Comparison of ENCODE assay signal across 20 cellular contexts in genomic region chr22:20650294-20651207, GRCh38.
DNase-seq lines count a peak whose midpoint lies in the region; ATAC-seq and TF ChIP-seq lines count a peak whose summit lies in the region.
"Had no signal": no experiment of that assay in that cellular context is flagged by ENCODE, and none has a peak within 500 bp of the region (broad histone marks: within the 10 kb centered on the region; RNA-seq: fewer than 3 reads in every experiment).

No MANE protein-coding gene starts in this region.

- WGBS in H9 (ENCODE audit: extremely low coverage, insufficient read length, low lambda C conversion rate) = no CpG with 5 or more reads among the region's 13 CpGs
- WGBS in esophagus muscularis mucosa = 74% methylated on average over 13 of the region's 13 CpGs
- WGBS in neuronal stem cell (ENCODE audit: extremely low coverage in 2 of 2, insufficient read length in 2 of 2, insufficient replicate concordance in 1 of 2), 2 donors = no CpG with 5 or more reads among the region's 13 CpGs
- 84% methylated on average over 13 of the region's 13 CpGs for WGBS in mesenchymal stem cell
- 82 to 85% methylated on average over 13 of the region's 13 CpGs for WGBS in sigmoid colon, 2 donors

- DNase-seq in AG20443 (ENCODE audit: low spot score) (peak; percentile 5), H9 (peak; percentile 14), esophagus muscularis mucosa (ENCODE audit: extremely low spot score) (peak; percentile 86), neuronal stem cell (ENCODE audit: low spot score) (no peak), mesenchymal stem cell (no peak), sigmoid colon (no peak)
- DNase-seq: BE2C; Calu3; CD4-positive, alpha-beta memory T cell; DMS79; GOT3; KG1; NCI-H1436; NCI-H2029 treated with DMSO at 0.1 percent for 48 hours; NCI-H2171 treated with DMSO at 0.1 percent for 48 hours; NCI-H446 treated with DMSO at 0.1 percent for 48 hours; OCI-M1; SHP77 treated with DMSO at 0.1 percent for 48 hours had no signal

- intact Hi-C loops in esophagus muscularis mucosa (cut with DNase I) = no loop called here
- intact Hi-C loops in sigmoid colon (cut with DNase I) = no loop called here

- no peak overlapping the region for H2BK5ac ChIP-seq in H9 (ENCODE audit: insufficient read length, low read length)
- no peak overlapping the region for H2BK5ac ChIP-seq in neuronal stem cell (ENCODE audit: low read length)
- H2BK5ac ChIP-seq in mesenchymal stem cell (ENCODE audit: low read depth, low read length, poor library complexity, severe bottlenecking) = no peak overlapping the region

- 0 out of 4 replicates have a peak, but pooled peaks cover 2 to 5% of the 10 kb centered on the region in 2 experiments for H3K4me1 Mint-ChIP-seq in H9
- H3K4me1 Mint-ChIP-seq: CD4-positive, alpha-beta memory T cell had no signal

- no peak overlapping the region for H3K27ac Mint-ChIP-seq in H9

- TF ChIP-seq EP300 in esophagus muscularis mucosa (IDR thresholded peaks at IDR 0.05) (no peak), sigmoid colon (IDR thresholded peaks at IDR 0.05) (no peak)

- H3K9me3 Mint-ChIP-seq in H9 = peaks cover 0 to 3% of the 10 kb centered on the region in 2 experiments; a peak in 1 of 5 replicates

- no peaks in the 10 kb centered on the region for H4K20me1 ChIP-seq in H9 (ENCODE audit: control insufficient read depth, insufficient read depth, insufficient read length)

- H3K14ac ChIP-seq in H9 (ENCODE audit: insufficient read depth, low read length) (no peak overlapping the region), neuronal stem cell (ENCODE audit: low read length) (no peak overlapping the region), mesenchymal stem cell (ENCODE audit: low read length in 2 of 2) (no peak overlapping the region)

- H3K9ac ChIP-seq in H9 (ENCODE audit: extremely low read depth, insufficient read length, low read length) = no peak overlapping the region
- no peak overlapping the region for H3K9ac ChIP-seq in neuronal stem cell (ENCODE audit: low read depth, low read length, poor library complexity)
- no peak overlapping the region for H3K9ac ChIP-seq in mesenchymal stem cell (ENCODE audit: low read length)

- no peak overlapping the region for H3K4me3 Mint-ChIP-seq in H9
- H3K4me3 Mint-ChIP-seq: CD4-positive, alpha-beta memory T cell had no signal

- H2AK5ac ChIP-seq in H9 (ENCODE audit: insufficient read length, low read length) = no peak overlapping the region
- peak overlapping the region; percentile 71 for H2AK5ac ChIP-seq in neuronal stem cell (ENCODE audit: low read depth, low read length)
- H2AK5ac ChIP-seq in mesenchymal stem cell (ENCODE audit: low read length, severe bottlenecking) = no peak overlapping the region

- no peaks in the 10 kb centered on the region for H3K36me3 Mint-ChIP-seq in H9 (ENCODE audit: insufficient read depth in 1 of 3, low read depth in 3 of 3)
- H3K36me3 Mint-ChIP-seq: CD4-positive, alpha-beta memory T cell had no signal

- no peak overlapping the region for H4K8ac ChIP-seq in H9 (replicated peaks; ENCODE audit: insufficient read length, low read depth, low read length)
- H4K8ac ChIP-seq in neuronal stem cell (ENCODE audit: low read depth, low read length) = no peak overlapping the region
- no peak overlapping the region for H4K8ac ChIP-seq in mesenchymal stem cell (ENCODE audit: low read length)

- H3K4me1 ChIP-seq in H9 (ENCODE audit: insufficient read depth, low read length) (no peaks in the 10 kb centered on the region), esophagus muscularis mucosa (no peaks in the 10 kb centered on the region), neuronal stem cell (ENCODE audit: control insufficient read depth in 2 of 2, insufficient read depth in 1 of 2, low read depth in 1 of 2, low read length in 2 of 2) (peaks cover 2 to 4% of the 10 kb centered on the region in 2 donors), mesenchymal stem cell (ENCODE audit: control insufficient read depth, insufficient read depth, low read depth, low read length) (no peaks in the 10 kb centered on the region), sigmoid colon (no peaks in the 10 kb centered on the region)
- H3K4me1 ChIP-seq: BE2C had no signal

- no peaks in the 10 kb centered on the region for H3K79me1 ChIP-seq in H9 (ENCODE audit: insufficient read depth, low read depth, low read length, poor library complexity, severe bottlenecking)
- no peaks in the 10 kb centered on the region for H3K79me1 ChIP-seq in neuronal stem cell (ENCODE audit: low read depth, low read length)
- no peaks in the 10 kb centered on the region for H3K79me1 ChIP-seq in mesenchymal stem cell (replicated peaks; ENCODE audit: low read length, poor library complexity, severe bottlenecking)

- H3K4me3 ChIP-seq in esophagus muscularis mucosa = no peak overlapping the region
- H3K4me3 ChIP-seq in neuronal stem cell (ENCODE audit: low read length in 2 of 2) = no peak overlapping the region
- no peak overlapping the region for H3K4me3 ChIP-seq in mesenchymal stem cell (ENCODE audit: insufficient read depth in 1 of 2, low read depth in 1 of 2, low read length in 2 of 2)
- no peak overlapping the region for H3K4me3 ChIP-seq in sigmoid colon

- no peaks in the 10 kb centered on the region for H3K79me2 ChIP-seq in H9 (ENCODE audit: insufficient read depth, low read length)

- H3K4me2 ChIP-seq in H9 (ENCODE audit: insufficient read depth, insufficient read length, low read length) = no peak overlapping the region
- no peak overlapping the region for H3K4me2 ChIP-seq in neuronal stem cell (ENCODE audit: insufficient read depth, low read length, poor library complexity, severe bottlenecking)
- H3K4me2 ChIP-seq in mesenchymal stem cell (ENCODE audit: low read length, poor library complexity, severe bottlenecking) = no peak overlapping the region

- H3K23ac ChIP-seq in H9 (ENCODE audit: insufficient read length, low read depth, low read length) (no peak overlapping the region), neuronal stem cell (ENCODE audit: low read depth, low read length, poor library complexity) (peak overlapping the region; percentile 32), mesenchymal stem cell (ENCODE audit: low read length in 2 of 2) (no peak overlapping the region)

- no peak overlapping the region for H2BK12ac ChIP-seq in H9 (ENCODE audit: insufficient read length, low read depth, low read length)
- H2BK12ac ChIP-seq in neuronal stem cell (ENCODE audit: low read length) = no peak overlapping the region
- no peak overlapping the region for H2BK12ac ChIP-seq in mesenchymal stem cell (ENCODE audit: low read length in 2 of 2)

- no peak overlapping the region for H3K4ac ChIP-seq in H9 (ENCODE audit: low read depth, low read length)
- H3K4ac ChIP-seq in neuronal stem cell (ENCODE audit: low read length) = no peak overlapping the region
- no peak overlapping the region for H3K4ac ChIP-seq in mesenchymal stem cell (ENCODE audit: low read depth in 1 of 2, low read length in 2 of 2)

- H3K36me3 ChIP-seq in esophagus muscularis mucosa (no peaks in the 10 kb centered on the region), neuronal stem cell (replicated peaks in 1 of 2; ENCODE audit: control insufficient read depth in 2 of 2, insufficient read depth in 2 of 2, low read length in 2 of 2) (no peaks in the 10 kb centered on the region), mesenchymal stem cell (ENCODE audit: control insufficient read depth in 1 of 2, insufficient read depth in 2 of 2, low read depth in 1 of 2, low read length in 2 of 2) (no peaks in the 10 kb centered on the region), sigmoid colon (no peaks in the 10 kb centered on the region)
- H3K36me3 ChIP-seq: BE2C had no signal

- H3K9me3 ChIP-seq in H9 (ENCODE audit: control insufficient read depth, low read depth, low read length) = no peaks in the 10 kb centered on the region
- no peaks in the 10 kb centered on the region for H3K9me3 ChIP-seq in esophagus muscularis mucosa
- H3K9me3 ChIP-seq in neuronal stem cell (replicated peaks in 1 of 2; ENCODE audit: control insufficient read depth in 2 of 2, insufficient read depth in 1 of 2, low read depth in 1 of 2, low read length in 2 of 2) = peaks cover 0 to 5% of the 10 kb centered on the region in 2 donors
- no peaks in the 10 kb centered on the region for H3K9me3 ChIP-seq in mesenchymal stem cell (ENCODE audit: control insufficient read depth, low read length)
- no peaks in the 10 kb centered on the region for H3K9me3 ChIP-seq in sigmoid colon
- H3K9me3 ChIP-seq: BE2C had no signal

- H2AFZ ChIP-seq in H9 (ENCODE audit: low read length) (no peak overlapping the region), neuronal stem cell (ENCODE audit: low read length) (no peak overlapping the region), mesenchymal stem cell (ENCODE audit: low read depth, low read length) (no peak overlapping the region)

- TF ChIP-seq POLR2A in esophagus muscularis mucosa (IDR thresholded peaks at IDR 0.05; ENCODE audit: low read depth) = no peak
- no peak for TF ChIP-seq POLR2A in GM18505 (IDR thresholded peaks at IDR 0.05; ENCODE audit: borderline replicate concordance, extremely low read depth, insufficient read depth, insufficient read length)
- no peak for TF ChIP-seq POLR2A in sigmoid colon (IDR thresholded peaks at IDR 0.05)

- H3K56ac ChIP-seq in H9 (ENCODE audit: insufficient read length, low read depth, low read length) = no peak overlapping the region

- H3K23me2 ChIP-seq in H9 (ENCODE audit: insufficient read length, low read depth, low read length, poor library complexity, severe bottlenecking) = no peaks in the 10 kb centered on the region

- peaks cover 2% of the 10 kb centered on the region; the same call in 1 of the 2 replicates for H3K27me3 Mint-ChIP-seq in H9 (ENCODE audit: low read depth)

- no peak overlapping the region for H4K5ac ChIP-seq in H9 (ENCODE audit: insufficient read length, low read depth, low read length)

- H2BK20ac ChIP-seq in H9 (ENCODE audit: low read depth, low read length, poor library complexity, severe bottlenecking) = no peak overlapping the region

- H4K91ac ChIP-seq in H9 (ENCODE audit: insufficient read length, low read depth, low read length) (no peak overlapping the region), neuronal stem cell (ENCODE audit: low read depth, low read length, poor library complexity) (no peak overlapping the region), mesenchymal stem cell (ENCODE audit: low read length) (no peak overlapping the region)

- H2BK15ac ChIP-seq in H9 (ENCODE audit: low read depth, low read length) = no peak overlapping the region
- H2BK15ac ChIP-seq in neuronal stem cell (ENCODE audit: low read length) = no peak overlapping the region
- H2BK15ac ChIP-seq in mesenchymal stem cell (ENCODE audit: low read depth, poor library complexity, severe bottlenecking) = no peak overlapping the region

- H3K27me3 ChIP-seq in H9 (ENCODE audit: insufficient read depth, low read length) (no peaks in the 10 kb centered on the region), esophagus muscularis mucosa (no peaks in the 10 kb centered on the region), neuronal stem cell (ENCODE audit: control insufficient read depth in 3 of 3, insufficient read depth in 3 of 3, low read depth in 1 of 3, low read length in 3 of 3) (no peaks in the 10 kb centered on the region), mesenchymal stem cell (ENCODE audit: control insufficient read depth in 1 of 2, insufficient read depth in 1 of 2, low read length in 2 of 2) (peaks cover 19 to 53% of the 10 kb centered on the region in 2 experiments), sigmoid colon (no peaks in the 10 kb centered on the region)
- H3K27me3 ChIP-seq: BE2C had no signal

- no peak for ATAC-seq in GM19035 (IDR thresholded peaks at IDR 0.05; ENCODE audit: unreplicated experiment)
- no peak for ATAC-seq in GM18505 (IDR thresholded peaks at IDR 0.05; ENCODE audit: unreplicated experiment)

- no peak overlapping the region for H3T11ph ChIP-seq in H9 (ENCODE audit: low read length)

- TF ChIP-seq CTCF in H9 (conservative IDR thresholded peaks at IDR 0.05) (no peak), esophagus muscularis mucosa (IDR thresholded peaks at IDR 0.05) (no peak), sigmoid colon (IDR thresholded peaks at IDR 0.05) (no peak)

- H3K27ac ChIP-seq in H9 (ENCODE audit: insufficient read length, low read depth, low read length) (no peak overlapping the region), esophagus muscularis mucosa (replicated peaks in 1 of 4) (no peak overlapping the region), neuronal stem cell (replicated peaks; ENCODE audit: low read length) (peak overlapping the region; percentile 14), mesenchymal stem cell (ENCODE audit: low read length, poor library complexity, severe bottlenecking) (no peak overlapping the region), sigmoid colon (no peak overlapping the region)

- no peak overlapping the region for H3K18ac ChIP-seq in H9 (ENCODE audit: insufficient read length, low read depth, low read length)
- H3K18ac ChIP-seq in neuronal stem cell (ENCODE audit: low read length) = no peak overlapping the region
- H3K18ac ChIP-seq in mesenchymal stem cell (ENCODE audit: low read depth in 1 of 2, low read length in 2 of 2) = no peak overlapping the region

- H2BK120ac ChIP-seq in H9 (ENCODE audit: low read depth, low read length, poor library complexity, severe bottlenecking) (no peak overlapping the region), neuronal stem cell (ENCODE audit: low read depth, low read length) (peak overlapping the region; percentile 47), mesenchymal stem cell (ENCODE audit: low read depth, low read length) (no peak overlapping the region)

Comparison
In these comparisons a context has a peak if more than half of its experiments do, and no peak if none do; other contexts are left out.
1. DNase-seq: peak in AG20443 (single experiment), H9 (single experiment) and esophagus muscularis mucosa (single experiment); none in neuronal stem cell (single experiment), mesenchymal stem cell (single experiment) and sigmoid colon (single experiment).